Comparison of ENCODE assay signal across 1 cellular context in genomic region chr17:29590261-29590978, GRCh38.
TF ChIP-seq lines count a peak whose summit lies in the region.

No MANE protein-coding gene starts in this region.

TF ChIP-seq in HepG2, 621 proteins besides CTCF, POLR2A, EP300 and RAD21 (continued from another document and continues in another):
- TF ChIP-seq ZHX1 (CRISPR knock-in tag; IDR thresholded peaks at IDR 0.05; ENCODE audit: low read depth) (no peak), MTA1 (CRISPR knock-in tag; IDR thresholded peaks at IDR 0.05; ENCODE audit: borderline replicate concordance) (no peak), ZNF260 (CRISPR knock-in tag; IDR thresholded peaks at IDR 0.05; ENCODE audit: borderline replicate concordance, low read depth) (no peak), TFE3 (CRISPR knock-in tag; IDR thresholded peaks at IDR 0.05) (no peak), BCL3 (CRISPR knock-in tag; IDR thresholded peaks at IDR 0.05) (0 out of 2 replicates have a peak, but pooled peaks have one; percentile 6), ISL2 (CRISPR knock-in tag; IDR thresholded peaks at IDR 0.05) (peak; percentile 5; the same call in 1 of the 2 replicates), SIN3A (IDR thresholded peaks at IDR 0.05; ENCODE audit: borderline replicate concordance, low read depth, low read length) (0 out of 2 replicates have a peak, but pooled peaks have one; percentile 36), NCOA5 (CRISPR knock-in tag; IDR thresholded peaks at IDR 0.05) (no peak), ZNF512B (CRISPR knock-in tag; IDR thresholded peaks at IDR 0.05; ENCODE audit: borderline replicate concordance) (no peak), ASH2L (IDR thresholded peaks at IDR 0.05; ENCODE audit: insufficient read length, low read depth, low read length) (no peak), ZNF503 (CRISPR knock-in tag; IDR thresholded peaks at IDR 0.05) (peak; percentile 48; the same call in 1 of the 2 replicates), ZNF720 (CRISPR knock-in tag; IDR thresholded peaks at IDR 0.05) (no peak), TARDBP (CRISPR knock-in tag; IDR thresholded peaks at IDR 0.05) (no peak), KMT2B (CRISPR knock-in tag; IDR thresholded peaks at IDR 0.05) (no peak), ZFAT (CRISPR knock-in tag; conservative IDR thresholded peaks at IDR 0.05) (no peak), POGZ (CRISPR knock-in tag; IDR thresholded peaks at IDR 0.05) (no peak), PBX2 (CRISPR knock-in tag; IDR thresholded peaks at IDR 0.05) (no peak), NFATC3 (CRISPR knock-in tag; IDR thresholded peaks at IDR 0.05) (no peak), ZBTB43 (CRISPR knock-in tag; conservative IDR thresholded peaks at IDR 0.05) (no peak), ZXDC (CRISPR knock-in tag; IDR thresholded peaks at IDR 0.05) (no peak), E2F5 (CRISPR knock-in tag; conservative IDR thresholded peaks at IDR 0.05) (no peak), XRCC5 (optimal IDR thresholded peaks at IDR 0.05; ENCODE audit: low read length) (no peak), BRCA1 (CRISPR knock-in tag; IDR thresholded peaks at IDR 0.05) (no peak), NR2F6 (IDR thresholded peaks at IDR 0.05) (no peak), NR2F6 (CRISPR knock-in tag; IDR thresholded peaks at IDR 0.05) (no peak), ZNF501 (CRISPR knock-in tag; IDR thresholded peaks at IDR 0.05) (no peak), ZNF652 (CRISPR knock-in tag; IDR thresholded peaks at IDR 0.05; ENCODE audit: borderline replicate concordance, low read depth) (no peak), ZNF644 (CRISPR knock-in tag; IDR thresholded peaks at IDR 0.05; ENCODE audit: low read depth) (no peak), ZNF510 (CRISPR knock-in tag; IDR thresholded peaks at IDR 0.05; ENCODE audit: low read depth) (no peak), ZBTB3 (CRISPR knock-in tag; IDR thresholded peaks at IDR 0.05; ENCODE audit: borderline replicate concordance, low read depth) (no peak), KAT8 (CRISPR knock-in tag; IDR thresholded peaks at IDR 0.05) (no peak), TBL1XR1 (IDR thresholded peaks at IDR 0.05; ENCODE audit: borderline replicate concordance, low read length, partially characterized antibody) (no peak), ZSCAN9 (CRISPR knock-in tag; IDR thresholded peaks at IDR 0.05; ENCODE audit: borderline replicate concordance) (no peak), CHCHD3 (CRISPR knock-in tag; IDR thresholded peaks at IDR 0.05) (no peak), CREB3 (CRISPR knock-in tag; IDR thresholded peaks at IDR 0.05) (0 out of 2 replicates have a peak, but pooled peaks have one; percentile 72), PBX3 (CRISPR knock-in tag; IDR thresholded peaks at IDR 0.05; ENCODE audit: borderline replicate concordance) (no peak), SUZ12 (IDR thresholded peaks at IDR 0.05; ENCODE audit: low read depth, low read length) (no peak), ZNF230 (CRISPR knock-in tag; IDR thresholded peaks at IDR 0.05) (no peak), PCBP2 (optimal IDR thresholded peaks at IDR 0.05; ENCODE audit: low read depth, low read length, poor library complexity, severe bottlenecking) (no peak)
